1 cellular context compared by ENCODE assay signal in genomic region chr15:28904023-28904422, GRCh38.
TF ChIP-seq lines count a peak whose summit lies in the region.

No MANE protein-coding gene starts in this region.

TF ChIP-seq in SK-N-SH, 30 proteins besides CTCF, POLR2A, EP300 and RAD21 (continued from another document):
- TF ChIP-seq MAX (IDR thresholded peaks at IDR 0.05; ENCODE audit: low read depth) (no peak), TAF1 (IDR thresholded peaks at IDR 0.05; ENCODE audit: borderline replicate concordance, low read depth, low read length) (no peak), EZH2phosphoT487 (IDR thresholded peaks at IDR 0.05; ENCODE audit: borderline replicate concordance, low read depth) (no peak), TEAD4 (IDR thresholded peaks at IDR 0.05; ENCODE audit: borderline replicate concordance, insufficient read depth) (no peak), MEF2A (IDR thresholded peaks at IDR 0.05; ENCODE audit: borderline replicate concordance, low read depth) (no peak), FOXM1 (IDR thresholded peaks at IDR 0.05; ENCODE audit: low read depth) (no peak), NRF1 (IDR thresholded peaks at IDR 0.05; ENCODE audit: low read depth, low read length) (no peak), GATA2 (CRISPR knock-in tag; IDR thresholded peaks at IDR 0.05) (no peak), YY1 (IDR thresholded peaks at IDR 0.05; ENCODE audit: low read depth) (no peak), USF2 (IDR thresholded peaks at IDR 0.05; ENCODE audit: borderline replicate concordance, low read depth, low read length) (no peak)
